In genomic region chr12:113142173-113142885, GRCh38 we compare ENCODE assay signal across 10 cellular contexts. TPM values are rescaled to one million over a fixed set of nuclear protein-coding genes. Genes with fewer than 3 reads are reported as not detected.
DNase-seq lines count a peak whose midpoint lies in the region; ATAC-seq, FAIRE-seq and TF ChIP-seq lines count a peak whose summit lies in the region.
"Had no signal": no experiment of that assay in that cellular context is flagged by ENCODE, and none has a peak within 500 bp of the region (broad histone marks: within the 10 kb centered on the region; RNA-seq: fewer than 3 reads in every experiment).

No MANE protein-coding gene starts in this region.

- BruUV-seq in IMR-90 (replicated peaks; lab: Mats Ljungman, UMichigan), result no TSS peak

- no peak for TF ChIP-seq RAD21 in IMR-90 (IDR thresholded peaks at IDR 0.05; ENCODE audit: low read length)

- no peak overlapping the region for H3K4me2 ChIP-seq in IMR-90 (ENCODE audit: low read depth, low read length)

- dilution Hi-C loops in IMR-90 (cut with HindIII; ENCODE audit: low sequenced_read_pairs, unreplicated experiment), result no loop called here

- H3K36me3 ChIP-seq in IMR-90 (ENCODE audit: control insufficient read depth, insufficient read depth, low read length) (no peaks in the 10 kb centered on the region), mucosa of rectum (ENCODE audit: control insufficient read depth in 2 of 2, insufficient read depth in 2 of 2, low read length in 2 of 2) (no peaks in the 10 kb centered on the region)
- H3K36me3 ChIP-seq: ascending aorta had no signal

- 14% methylated on average over 1 of the region's 17 CpGs; no CpG with 5 or more reads in 1 of the 2 experiments for WGBS in IMR-90 (ENCODE audit: extremely low coverage in 2 of 2, insufficient read length in 1 of 2), 2 experiments

- H3K4me1 ChIP-seq in IMR-90 (ENCODE audit: control insufficient read depth, insufficient read depth, low read length) (no peaks in the 10 kb centered on the region), mucosa of rectum (ENCODE audit: control insufficient read depth in 2 of 2, insufficient read depth in 2 of 2, low read length in 2 of 2) (peaks cover 6 to 11% of the 10 kb centered on the region in 2 donors)
- H3K4me1 ChIP-seq: ascending aorta had no signal

- POLR2A ChIA-PET in IMR-90 (lab: Charles Lee; ENCODE audit: unreplicated experiment), result no interaction called here

- H2BK120ac ChIP-seq in IMR-90 (ENCODE audit: low read depth, low read length), result no peak overlapping the region

- no peak overlapping the region for H4K8ac ChIP-seq in IMR-90 (ENCODE audit: low read depth in 2 of 2, low read length in 2 of 2)

- H2BK5ac ChIP-seq in IMR-90 (ENCODE audit: low read depth, low read length, poor library complexity, severe bottlenecking), result no peak overlapping the region

- H3K14ac ChIP-seq in IMR-90 (replicated peaks; ENCODE audit: low read depth, low read length), result no peak overlapping the region

- H3K9me1 ChIP-seq in IMR-90 (ENCODE audit: insufficient read depth, low read length), result no peaks in the 10 kb centered on the region

- intact Hi-C loops in IMR-90 (cut with micrococcal nuclease), result no loop called here

- H2AFZ ChIP-seq in IMR-90 (replicated peaks; ENCODE audit: low read length, poor library complexity), result no peak overlapping the region

- H2BK15ac ChIP-seq in IMR-90 (ENCODE audit: low read depth, low read length), result no peak overlapping the region

- no peak overlapping the region for H3K18ac ChIP-seq in IMR-90 (ENCODE audit: low read depth, low read length)

- H3K9ac ChIP-seq in IMR-90 (ENCODE audit: low read depth, low read length), result no peak overlapping the region
- H3K9ac ChIP-seq in mucosa of rectum (ENCODE audit: low read depth in 1 of 2, low read length in 2 of 2), result peak overlapping the region in 1 of 2 donors; percentile 37

- DNase-seq in C1 segment of cervical spinal cord (lab: John Stamatoyannopoulos, UW), result peak in 13 of 14 donors; percentile 41 to 86 (median 78)
- no peak for DNase-seq in IMR-90
- peak in 57 of 58 donors; percentile 15 to 93 (median 81) for DNase-seq in anterior cingulate cortex (lab: John Stamatoyannopoulos, UW)
- DNase-seq in activated gamma-delta T cell treated with Interleukin-2 at 50 U/mL for 16 hours, result no peak
- DNase-seq in foreskin fibroblast, result no peak
- no peak for DNase-seq in H54 (ENCODE audit: insufficient read length, low spot score)

- CTCF ChIA-PET in IMR-90 (lab: Yijun Ruan, JAX), result no interaction called here

- TF ChIP-seq POLR2A in IMR-90 (IDR thresholded peaks at IDR 0.05; ENCODE audit: low read depth, low read length) (no peak), H54 (IDR thresholded peaks at IDR 0.05; ENCODE audit: low read depth, low read length) (no peak)

- no peak overlapping the region for H3K4me3 ChIP-seq in IMR-90 (ENCODE audit: insufficient read depth, low read depth, low read length)
- H3K4me3 ChIP-seq in mucosa of rectum (ENCODE audit: low read length in 2 of 2), result no peak overlapping the region
- H3K4me3 ChIP-seq in foreskin fibroblast (ENCODE audit: low read depth in 1 of 2, low read length in 2 of 2), result no peak overlapping the region
- H3K4me3 ChIP-seq: ascending aorta had no signal

- no peak overlapping the region for H4K5ac ChIP-seq in IMR-90 (ENCODE audit: low read depth, low read length)

- H3K56ac ChIP-seq in IMR-90 (ENCODE audit: extremely low read depth, insufficient read depth, low read length), result no peak overlapping the region

- no peaks in the 10 kb centered on the region for H3K79me1 ChIP-seq in IMR-90 (ENCODE audit: low read depth in 1 of 2, low read length in 2 of 2)

- ATAC-seq in IMR-90 (ENCODE audit: low read depth) (no peak), GM21737 (IDR thresholded peaks at IDR 0.05; ENCODE audit: unreplicated experiment) (no peak)

- no peak overlapping the region for H2AK5ac ChIP-seq in IMR-90 (ENCODE audit: low read depth, low read length)

- H3K23ac ChIP-seq in IMR-90 (ENCODE audit: low read depth, low read length), result no peak overlapping the region

- no peak for FAIRE-seq in H54 (lab: Jason Lieb, UNC)
- FAIRE-seq: keratinocyte had no signal

- H3K27me3 ChIP-seq in IMR-90 (ENCODE audit: control insufficient read depth, insufficient read depth, low read length) (peaks cover 8% of the 10 kb centered on the region), mucosa of rectum (ENCODE audit: control insufficient read depth in 2 of 2, insufficient read depth in 2 of 2, low read length in 2 of 2) (no peaks in the 10 kb centered on the region)
- H3K27me3 ChIP-seq: ascending aorta had no signal

- no peak overlapping the region for H3K4ac ChIP-seq in IMR-90 (ENCODE audit: low read depth, low read length)

- H4K20me1 ChIP-seq in IMR-90 (ENCODE audit: insufficient read depth, low read length), result no peaks in the 10 kb centered on the region

- H2AK9ac ChIP-seq in IMR-90 (replicated peaks; ENCODE audit: low read depth, low read length, poor library complexity), result peak overlapping the region; percentile 65

- no peak overlapping the region for H4K91ac ChIP-seq in IMR-90 (ENCODE audit: insufficient read depth, low read depth, low read length)

- in situ Hi-C loops in IMR-90 (cut with MboI; ENCODE audit: low sequenced_read_pairs), result no loop called here

- TF ChIP-seq CTCF in IMR-90 (conservative IDR thresholded peaks at IDR 0.05; ENCODE audit: low read depth, low read length), result no peak
- no peak for TF ChIP-seq CTCF in foreskin fibroblast (IDR thresholded peaks at IDR 0.05; ENCODE audit: low read depth, low read length)

- H3K9me3 ChIP-seq in IMR-90 (ENCODE audit: control insufficient read depth, insufficient read depth, low read length), result no peaks in the 10 kb centered on the region
- no peaks in the 10 kb centered on the region for H3K9me3 ChIP-seq in mucosa of rectum (ENCODE audit: control insufficient read depth in 2 of 2, low read length in 2 of 2)
- H3K9me3 ChIP-seq: ascending aorta had no signal

- H3K27ac ChIP-seq in IMR-90 (ENCODE audit: insufficient read depth, low read length) (no peak overlapping the region), mucosa of rectum (ENCODE audit: low read depth in 2 of 2, low read length in 2 of 2) (peak overlapping the region; percentile 52 to 75)
- H3K27ac ChIP-seq: ascending aorta had no signal

- no peak overlapping the region for H2BK20ac ChIP-seq in IMR-90 (ENCODE audit: low read depth, low read length)

TF ChIP-seq in IMR-90, 13 proteins besides CTCF, POLR2A, EP300 and RAD21:
- no peak for TF ChIP-seq MXI1 (IDR thresholded peaks at IDR 0.05; ENCODE audit: borderline replicate concordance, low read depth, low read length)
TF ChIP-seq in IMR-90: peak in this region for 0.

RNA-seq across cellular contexts. Expression of gene RASAL1, which starts 6.8 kb away (rescaled TPM):
- not detected in 2 replicates for total RNA-seq in IMR-90 (2012; rRNA removed)
- polyA plus RNA-seq in IMR-90 (2012; rRNA removed), result not detected in 2 replicates
- not detected in 2 replicates for polyA plus RNA-seq in IMR-90 (2012; cell fraction: cytosol; rRNA removed)
- polyA plus RNA-seq in IMR-90 (2012; cell fraction: nucleus; rRNA removed; ENCODE audit: low replicate concordance), result not detected in 2 replicates

RNA-seq across cellular contexts. Expression of gene CFAP73, which starts 7.2 kb away (rescaled TPM):
- total RNA-seq in IMR-90 (2012; rRNA removed), result not detected in 2 replicates
- not detected in 2 replicates for polyA plus RNA-seq in IMR-90 (2012; rRNA removed)
- polyA plus RNA-seq in IMR-90 (2012; cell fraction: cytosol; rRNA removed), result not detected in 2 replicates
- not detected in 2 replicates for polyA plus RNA-seq in IMR-90 (2012; cell fraction: nucleus; rRNA removed; ENCODE audit: low replicate concordance)
- total RNA-seq: ascending aorta had no signal
- polyA plus RNA-seq: keratinocyte had no signal

RNA-seq across cellular contexts. Expression of gene DDX54, which starts 42.9 kb away (rescaled TPM):
- total RNA-seq in IMR-90 (2012; rRNA removed), result 23.8 and 24.4 TPM in 2 replicates
- polyA plus RNA-seq in IMR-90 (2012; rRNA removed), result 47.5 and 55.1 TPM in 2 replicates
- 33.5 and 54.5 TPM in 2 replicates for polyA plus RNA-seq in IMR-90 (2012; cell fraction: cytosol; rRNA removed)
- 74.8 and 97.8 TPM in 2 replicates for polyA plus RNA-seq in IMR-90 (2012; cell fraction: nucleus; rRNA removed; ENCODE audit: low replicate concordance)

RNA-seq across cellular contexts. Expression of gene RITA1, which starts 43.2 kb away (rescaled TPM):
- 14.7 and 15.0 TPM in 2 replicates for total RNA-seq in IMR-90 (2012; rRNA removed)
- polyA plus RNA-seq in IMR-90 (2012; rRNA removed), result 14.2 and 15.2 TPM in 2 replicates
- 9.9 and 17.3 TPM in 2 replicates for polyA plus RNA-seq in IMR-90 (2012; cell fraction: cytosol; rRNA removed)
- polyA plus RNA-seq in IMR-90 (2012; cell fraction: nucleus; rRNA removed; ENCODE audit: low replicate concordance), result 7.1 and 9.4 TPM in 2 replicates

Comparison
In these comparisons a context has a peak if more than half of its experiments do, and no peak if none do; other contexts are left out.
1. DNase-seq: peak in C1 segment of cervical spinal cord (13 of 14) and anterior cingulate cortex (57 of 58); none in IMR-90 (single experiment), activated gamma-delta T cell treated with Interleukin-2 at 50 U/mL for 16 hours (single experiment), foreskin fibroblast (0 of 2) and H54 (single experiment).